ENCODE assay signal across 17 cellular contexts in the genomic region with DNA sequence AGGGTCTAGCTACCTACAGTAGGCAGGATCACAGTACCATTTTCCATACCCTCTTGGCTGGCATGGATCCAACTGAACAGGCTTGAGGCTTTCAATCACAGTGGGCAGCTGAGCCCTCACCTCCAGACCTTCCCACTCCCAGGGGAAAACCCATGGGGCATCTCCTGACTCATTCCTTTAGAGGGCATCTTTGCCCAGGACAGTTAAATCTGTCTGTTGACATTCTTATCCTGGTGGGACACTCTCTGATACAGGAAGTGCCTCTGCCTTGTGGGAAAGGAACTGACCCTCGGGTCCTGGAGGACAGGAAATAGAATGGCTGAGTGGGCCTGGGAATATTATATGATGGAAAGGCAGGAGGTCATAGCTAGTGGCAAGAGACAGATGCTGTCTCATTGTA. TPM values are rescaled to one million over a fixed set of nuclear protein-coding genes. Genes with fewer than 3 reads are reported as not detected.
DNase-seq lines count a peak whose midpoint lies in the region; ATAC-seq and TF ChIP-seq lines count a peak whose summit lies in the region.
"Had no signal": no experiment of that assay in that cellular context is flagged by ENCODE, and none has a peak within 500 bp of the region (broad histone marks: within the 10 kb centered on the region; RNA-seq: fewer than 3 reads in every experiment).

No MANE protein-coding gene starts in this region.

- in situ Hi-C loops in IMR-90 (cut with MboI; ENCODE audit: low sequenced_read_pairs), result loop anchor here (25.0 kb wide), 1 partner anchor 382 kb away; a partner anchor contains a TSS

- H3K18ac ChIP-seq in IMR-90 (ENCODE audit: low read depth, low read length), result no peak overlapping the region

- no peak overlapping the region for H4K5ac ChIP-seq in IMR-90 (ENCODE audit: low read depth, low read length)

- H3K79me1 ChIP-seq in IMR-90 (ENCODE audit: low read depth in 1 of 2, low read length in 2 of 2), result no peaks in the 10 kb centered on the region

- no peak overlapping the region for H2BK15ac ChIP-seq in IMR-90 (ENCODE audit: low read depth, low read length)

- dilution Hi-C loops in IMR-90 (cut with HindIII; ENCODE audit: low sequenced_read_pairs, unreplicated experiment), result no loop called here

- H3K9me2 ChIP-seq in DOHH2 (replicated peaks; ENCODE audit: control insufficient read depth, low read length), result no peaks in the 10 kb centered on the region

- H3K27me3 Mint-ChIP-seq in endodermal cell (ENCODE audit: insufficient read depth), result no peaks in the 10 kb centered on the region
- peaks cover 13% of the 10 kb centered on the region for H3K27me3 Mint-ChIP-seq in activated CD8-positive, alpha-beta T cell treated with anti-CD3 and anti-CD28 coated beads for 36 hours

- no peak overlapping the region for H3K23ac ChIP-seq in IMR-90 (ENCODE audit: low read depth, low read length)

- no peaks in the 10 kb centered on the region for H3K9me3 Mint-ChIP-seq in endodermal cell
- no peaks in the 10 kb centered on the region for H3K9me3 Mint-ChIP-seq in activated CD8-positive, alpha-beta T cell treated with anti-CD3 and anti-CD28 coated beads for 36 hours
- H3K9me3 Mint-ChIP-seq: activated CD4-positive, alpha-beta memory T cell treated with anti-CD3 and anti-CD28 coated beads for 36 hours; brain; CD4-positive, CD25-positive, alpha-beta regulatory T cell; mesothelial cell of epicardium; natural killer cell had no signal

- no peaks in the 10 kb centered on the region for H3K4me1 Mint-ChIP-seq in endodermal cell
- peaks cover 4% of the 10 kb centered on the region for H3K4me1 Mint-ChIP-seq in activated CD8-positive, alpha-beta T cell treated with anti-CD3 and anti-CD28 coated beads for 36 hours (ENCODE audit: low read depth)
- H3K4me1 Mint-ChIP-seq: CD4-positive, CD25-positive, alpha-beta regulatory T cell; mesothelial cell of epicardium had no signal

- no peak overlapping the region for H3K4me3 Mint-ChIP-seq in endodermal cell
- no peak overlapping the region for H3K4me3 Mint-ChIP-seq in activated CD8-positive, alpha-beta T cell treated with anti-CD3 and anti-CD28 coated beads for 36 hours
- H3K4me3 Mint-ChIP-seq: activated CD4-positive, alpha-beta memory T cell treated with anti-CD3 and anti-CD28 coated beads for 36 hours; brain; CD4-positive, CD25-positive, alpha-beta regulatory T cell; mesothelial cell of epicardium; natural killer cell had no signal

- CTCF ChIA-PET in IMR-90 (lab: Yijun Ruan, JAX), result interaction anchor here (3.1 kb wide), 1 partner anchor 152 kb away, joined by 12 read pairs; no protein-coding TSS in a partner anchor
- CTCF ChIA-PET in activated CD8-positive, alpha-beta T cell treated with anti-CD3 and anti-CD28 coated beads for 36 hours (lab: Charles Lee), result interaction anchor here (1.0 to 12.6 kb wide), 3 partner anchors 12 to 149 kb away, joined by 3 to 339 read pairs (median 17); no protein-coding TSS in a partner anchor

- H2AFZ ChIP-seq in IMR-90 (replicated peaks; ENCODE audit: low read length, poor library complexity) (peak overlapping the region; percentile 35), smooth muscle cell (ENCODE audit: low read depth) (no peak overlapping the region)

- no peak overlapping the region; a peak in 1 of 4 replicates for H4K8ac ChIP-seq in IMR-90 (ENCODE audit: low read depth in 2 of 2, low read length in 2 of 2)

- H3K9ac ChIP-seq in IMR-90 (ENCODE audit: low read depth, low read length) (no peak overlapping the region), endodermal cell (ENCODE audit: extremely low read depth, low read length, poor library complexity, severe bottlenecking) (no peak overlapping the region), smooth muscle cell (ENCODE audit: low read depth) (no peak overlapping the region)

- no peak for ATAC-seq in IMR-90 (ENCODE audit: low read depth)
- ATAC-seq in psoas muscle, result no peak
- ATAC-seq in activated CD8-positive, alpha-beta T cell treated with anti-CD3 and anti-CD28 coated beads for 36 hours, result no peak
- ATAC-seq: left cardiac atrium, natural killer cell had no signal

- no peak overlapping the region for H4K91ac ChIP-seq in IMR-90 (ENCODE audit: insufficient read depth, low read depth, low read length)

- no peak for TF ChIP-seq POLR2A in IMR-90 (IDR thresholded peaks at IDR 0.05; ENCODE audit: low read depth, low read length)
- TF ChIP-seq POLR2A in adrenal gland (IDR thresholded peaks at IDR 0.05), result no peak

- H3K9me3 ChIP-seq in DOHH2 (ENCODE audit: control insufficient read depth, insufficient read depth, low read length) (no peaks in the 10 kb centered on the region), IMR-90 (ENCODE audit: control insufficient read depth, insufficient read depth, low read length) (no peaks in the 10 kb centered on the region), endodermal cell (ENCODE audit: control insufficient read depth, low read length) (no peaks in the 10 kb centered on the region), psoas muscle (no peaks in the 10 kb centered on the region), smooth muscle cell (replicated peaks; ENCODE audit: low read depth) (no peaks in the 10 kb centered on the region), adrenal gland (replicated peaks in 1 of 3) (no peaks in the 10 kb centered on the region)
- H3K9me3 ChIP-seq: right lobe of liver had no signal

- DNase-seq in IMR-90 (no peak), endodermal cell (peak; percentile 30), psoas muscle (no peak), smooth muscle cell (lab: John Stamatoyannopoulos, UW; ENCODE audit: unreplicated experiment) (no peak), adrenal gland (no peak)
- no peak for DNase-seq in activated CD8-positive, alpha-beta T cell treated with anti-CD3 and anti-CD28 coated beads for 36 hours
- DNase-seq: activated CD4-positive, alpha-beta memory T cell treated with anti-CD3 and anti-CD28 coated beads for 36 hours; activated CD4-positive, CD25-positive, alpha-beta regulatory T cell; activated effector memory CD4-positive, alpha-beta T cell treated with anti-CD3 and anti-CD28 coated beads, Interleukin-2, amount 50 U/mL, for 16 hours; CD4-positive, CD25-positive, alpha-beta regulatory T cell; left cardiac atrium; natural killer cell; NCI-H1436; right lobe of liver had no signal

- no peak for TF ChIP-seq CTCF in DOHH2 (IDR thresholded peaks at IDR 0.05; ENCODE audit: low read depth, low read length, poor library complexity, severe bottlenecking)
- no peak for TF ChIP-seq CTCF in IMR-90 (conservative IDR thresholded peaks at IDR 0.05; ENCODE audit: low read depth, low read length)
- TF ChIP-seq CTCF in endodermal cell (conservative IDR thresholded peaks at IDR 0.05), result no peak
- TF ChIP-seq CTCF in psoas muscle (IDR thresholded peaks at IDR 0.05), result no peak
- TF ChIP-seq CTCF in smooth muscle cell (IDR thresholded peaks at IDR 0.05; ENCODE audit: borderline replicate concordance, insufficient read depth, poor library complexity, severe bottlenecking), result no peak
- no peak for TF ChIP-seq CTCF in adrenal gland (IDR thresholded peaks at IDR 0.05)
- TF ChIP-seq CTCF in activated CD8-positive, alpha-beta T cell treated with anti-CD3 and anti-CD28 coated beads for 36 hours (IDR thresholded peaks at IDR 0.05), result no peak

- H3K4me1 ChIP-seq in DOHH2 (ENCODE audit: control insufficient read depth, low read length), result peaks cover 63% of the 10 kb centered on the region
- peaks cover 6% of the 10 kb centered on the region; the same call in 1 of the 2 replicates for H3K4me1 ChIP-seq in IMR-90 (ENCODE audit: control insufficient read depth, insufficient read depth, low read length)
- no peaks in the 10 kb centered on the region for H3K4me1 ChIP-seq in endodermal cell (ENCODE audit: control insufficient read depth, insufficient read depth, low read length)
- H3K4me1 ChIP-seq in psoas muscle, result peaks cover 39% of the 10 kb centered on the region
- H3K4me1 ChIP-seq in smooth muscle cell (ENCODE audit: low read depth), result no peaks in the 10 kb centered on the region
- peaks cover 2 to 18% of the 10 kb centered on the region in 2 donors for H3K4me1 ChIP-seq in adrenal gland (replicated peaks in 1 of 2)

- H2BK20ac ChIP-seq in IMR-90 (ENCODE audit: low read depth, low read length), result no peak overlapping the region

- H2BK120ac ChIP-seq in IMR-90 (ENCODE audit: low read depth, low read length), result no peak overlapping the region

- H3F3A ChIP-seq in DOHH2 (ENCODE audit: control insufficient read depth, insufficient read depth) (peaks cover 10% of the 10 kb centered on the region), smooth muscle cell (ENCODE audit: low read depth) (no peaks in the 10 kb centered on the region)

- H3K56ac ChIP-seq in IMR-90 (ENCODE audit: extremely low read depth, insufficient read depth, low read length), result no peak overlapping the region

- POLR2A ChIA-PET in IMR-90 (lab: Charles Lee; ENCODE audit: unreplicated experiment), result no interaction called here
- POLR2A ChIA-PET in activated CD8-positive, alpha-beta T cell treated with anti-CD3 and anti-CD28 coated beads for 36 hours (lab: Charles Lee), result no interaction called here

- H3K4ac ChIP-seq in IMR-90 (ENCODE audit: low read depth, low read length), result no peak overlapping the region

- H3K9me1 ChIP-seq in IMR-90 (ENCODE audit: insufficient read depth, low read length), result no peaks in the 10 kb centered on the region

- no peak overlapping the region for H2AK9ac ChIP-seq in IMR-90 (replicated peaks; ENCODE audit: low read depth, low read length, poor library complexity)

- no peak overlapping the region for H3K14ac ChIP-seq in IMR-90 (replicated peaks; ENCODE audit: low read depth, low read length)

- H4K20me1 ChIP-seq in DOHH2 (ENCODE audit: control insufficient read depth, insufficient read depth, low read depth, low read length) (no peaks in the 10 kb centered on the region), IMR-90 (ENCODE audit: insufficient read depth, low read length) (no peaks in the 10 kb centered on the region; the same call in 1 of the 2 replicates), smooth muscle cell (ENCODE audit: low read depth) (no peaks in the 10 kb centered on the region)

- no peaks in the 10 kb centered on the region for H3K36me3 Mint-ChIP-seq in endodermal cell (ENCODE audit: low read depth)
- H3K36me3 Mint-ChIP-seq in activated CD8-positive, alpha-beta T cell treated with anti-CD3 and anti-CD28 coated beads for 36 hours (ENCODE audit: low read depth), result no peaks in the 10 kb centered on the region
- H3K36me3 Mint-ChIP-seq: activated CD4-positive, alpha-beta memory T cell treated with anti-CD3 and anti-CD28 coated beads for 36 hours; brain; CD4-positive, CD25-positive, alpha-beta regulatory T cell; mesothelial cell of epicardium; natural killer cell had no signal

- BruUV-seq in IMR-90 (replicated peaks; lab: Mats Ljungman, UMichigan), result no TSS peak

- TF ChIP-seq RAD21 in IMR-90 (IDR thresholded peaks at IDR 0.05; ENCODE audit: low read length), result no peak

- H3K4me2 ChIP-seq in DOHH2 (ENCODE audit: low read length) (peak overlapping the region; percentile 62; the same call in 1 of the 2 replicates), IMR-90 (ENCODE audit: low read depth, low read length) (no peak overlapping the region), smooth muscle cell (no peak overlapping the region)

- H3K27ac Mint-ChIP-seq in endodermal cell, result no peak overlapping the region
- no peak overlapping the region for H3K27ac Mint-ChIP-seq in activated CD8-positive, alpha-beta T cell treated with anti-CD3 and anti-CD28 coated beads for 36 hours
- H3K27ac Mint-ChIP-seq: activated CD4-positive, alpha-beta memory T cell treated with anti-CD3 and anti-CD28 coated beads for 36 hours; CD4-positive, CD25-positive, alpha-beta regulatory T cell; mesothelial cell of epicardium; natural killer cell had no signal

- H2BK5ac ChIP-seq in IMR-90 (ENCODE audit: low read depth, low read length, poor library complexity, severe bottlenecking), result no peak overlapping the region

- H2AK5ac ChIP-seq in IMR-90 (ENCODE audit: low read depth, low read length), result no peak overlapping the region

- intact Hi-C loops in IMR-90 (cut with micrococcal nuclease), result no loop called here
- intact Hi-C loops in psoas muscle (cut with DNase I), result no loop called here
- intact Hi-C loops in adrenal gland (cut with DNase I), result no loop called here
- intact Hi-C loops in activated CD8-positive, alpha-beta T cell treated with anti-CD3 and anti-CD28 coated beads for 36 hours (cut with micrococcal nuclease), result no loop called here

- H3K79me2 ChIP-seq in DOHH2 (ENCODE audit: control insufficient read depth, low read length), result no peaks in the 10 kb centered on the region
- no peaks in the 10 kb centered on the region for H3K79me2 ChIP-seq in smooth muscle cell (ENCODE audit: low read depth)

- H3K27ac ChIP-seq in DOHH2 (ENCODE audit: low read depth, low read length) (no peak overlapping the region), IMR-90 (ENCODE audit: insufficient read depth, low read length) (no peak overlapping the region), endodermal cell (ENCODE audit: low read depth, low read length) (no peak overlapping the region), psoas muscle (peak overlapping the region; percentile 0), smooth muscle cell (ENCODE audit: low read depth) (no peak overlapping the region), adrenal gland (peak overlapping the region in 1 of 5 donors; percentile 11)
- H3K27ac ChIP-seq: right lobe of liver had no signal

- 29% methylated on average over 1 of the region's 1 CpG; no CpG with 5 or more reads in 1 of the 2 experiments for WGBS in IMR-90 (ENCODE audit: extremely low coverage in 2 of 2, insufficient read length in 1 of 2), 2 experiments
- WGBS in endodermal cell (ENCODE audit: insufficient coverage in 1 of 2, insufficient read length in 1 of 2), 2 experiments, result 73% methylated on average over 1 of the region's 1 CpG
- 50 to 58% (median 56%) methylated on average over 1 of the region's 1 CpG for WGBS in psoas muscle, 3 donors
- 72% methylated on average over 1 of the region's 1 CpG for WGBS in smooth muscle cell (ENCODE audit: low lambda C conversion rate)
- 32 to 50% (median 47%) methylated on average over 1 of the region's 1 CpG for WGBS in adrenal gland, 4 donors

- no peak overlapping the region for H3K4me3 ChIP-seq in DOHH2 (ENCODE audit: low read length)
- H3K4me3 ChIP-seq in IMR-90 (ENCODE audit: insufficient read depth, low read depth, low read length), result no peak overlapping the region
- no peak overlapping the region for H3K4me3 ChIP-seq in endodermal cell (ENCODE audit: low read length)
- H3K4me3 ChIP-seq in psoas muscle, result no peak overlapping the region
- no peak overlapping the region for H3K4me3 ChIP-seq in smooth muscle cell
- H3K4me3 ChIP-seq in adrenal gland, result no peak overlapping the region
- H3K4me3 ChIP-seq: right lobe of liver had no signal

- H3K36me3 ChIP-seq in DOHH2 (ENCODE audit: control insufficient read depth, low read length) (no peaks in the 10 kb centered on the region), IMR-90 (ENCODE audit: control insufficient read depth, insufficient read depth, low read length) (no peaks in the 10 kb centered on the region), endodermal cell (ENCODE audit: control insufficient read depth, insufficient read depth, low read length) (no peaks in the 10 kb centered on the region), psoas muscle (ENCODE audit: insufficient read depth in 1 of 2, low read depth in 1 of 2) (no peaks in the 10 kb centered on the region), smooth muscle cell (ENCODE audit: low read depth) (no peaks in the 10 kb centered on the region), adrenal gland (replicated peaks in 1 of 2) (no peaks in the 10 kb centered on the region)
- H3K36me3 ChIP-seq: right lobe of liver had no signal

- H3K27me3 ChIP-seq in DOHH2 (ENCODE audit: control insufficient read depth, low read length) (no peaks in the 10 kb centered on the region), IMR-90 (ENCODE audit: control insufficient read depth, insufficient read depth, low read length) (peaks cover 5% of the 10 kb centered on the region), endodermal cell (ENCODE audit: control insufficient read depth, insufficient read depth, low read length, poor library complexity, severe bottlenecking) (no peaks in the 10 kb centered on the region), psoas muscle (ENCODE audit: insufficient read depth in 3 of 3, low read length in 2 of 3) (no peaks in the 10 kb centered on the region), smooth muscle cell (ENCODE audit: low read depth) (no peaks in the 10 kb centered on the region), adrenal gland (no peaks in the 10 kb centered on the region)
- H3K27me3 ChIP-seq: right lobe of liver had no signal

RNA-seq across cellular contexts. Expression of a gene that starts 10.2 kb away (rescaled TPM):
- 12.5 and 13.9 TPM in 2 replicates for total RNA-seq in IMR-90 (2012; rRNA removed)
- 33.6 and 33.7 TPM in 2 replicates for polyA plus RNA-seq in IMR-90 (2012; rRNA removed)
- 25.6 and 29.3 TPM in 2 replicates for polyA plus RNA-seq in IMR-90 (2012; cell fraction: cytosol; rRNA removed)
- polyA plus RNA-seq in IMR-90 (2012; cell fraction: nucleus; rRNA removed; ENCODE audit: low replicate concordance), result 15.7 and 18.4 TPM in 2 replicates
- total RNA-seq in endodermal cell, result 10 to 100 TPM; 32.3 to 36.7 TPM
- 43.7 TPM for polyA plus RNA-seq in endodermal cell (2013, experiment 1 of 2)
- 36.7 TPM for polyA plus RNA-seq in endodermal cell (2013, experiment 2 of 2)
- 10 to 100 TPM in 2 of 4 donors, 1 to 10 TPM in 2; 9.1 to 24.1 (median 9.9) TPM for total RNA-seq in psoas muscle
- 1 to 10 TPM; 4.2 to 4.9 (median 4.2) TPM for polyA plus RNA-seq in psoas muscle
- total RNA-seq in smooth muscle cell, result 18.0 and 29.4 TPM in 2 replicates
- polyA plus RNA-seq in smooth muscle cell, result 14.8 and 20.4 TPM in 2 replicates
- total RNA-seq in adrenal gland, result 100 to 1,000 TPM; 105 to 813 (median 190) TPM
- 1,000 to 10,000 TPM in 1 of 3 donors, 10 to 100 TPM in 2; 29.8 to 1,154 (median 46.8) TPM for polyA plus RNA-seq in adrenal gland
- total RNA-seq in activated CD8-positive, alpha-beta T cell treated with anti-CD3 and anti-CD28 coated beads for 36 hours, result 1 to 10 TPM; 1.0 to 2.2 TPM
- polyA plus RNA-seq: CD4-positive, CD25-positive, alpha-beta regulatory T cell had no signal
